27 cellular contexts compared by ENCODE assay signal in genomic region chr2:168910330-168910729, GRCh38. TPM values are rescaled to one million over a fixed set of nuclear protein-coding genes. Genes with fewer than 3 reads are reported as not detected.
DNase-seq lines count a peak whose midpoint lies in the region; ATAC-seq, FAIRE-seq and TF ChIP-seq lines count a peak whose summit lies in the region.
"Had no signal": no experiment of that assay in that cellular context is flagged by ENCODE, and none has a peak within 500 bp of the region (broad histone marks: within the 10 kb centered on the region; RNA-seq: fewer than 3 reads in every experiment).

No MANE protein-coding gene starts in this region.

- CTCF ChIA-PET in H1 (lab: Charles Lee; ENCODE audit: partially characterized antibody) = interaction anchor here (0.7 to 1.3 kb wide), 2 partner anchors 11 to 204 kb away, joined by 3 to 6 read pairs; no protein-coding TSS in a partner anchor

- H3K9me3 ChIP-seq in H1 (ENCODE audit: insufficient read depth in 2 of 2, low read depth in 1 of 2, low read length in 1 of 2) (peaks cover under 1% of the 10 kb centered on the region in 2 experiments; a peak in 3 of 4 replicates), body of pancreas (no peaks in the 10 kb centered on the region), ovary (no peaks in the 10 kb centered on the region)
- H3K9me3 ChIP-seq: BE2C had no signal

- 83% methylated on average over 5 of the region's 5 CpGs; no CpG with 5 or more reads in 1 of the 2 experiments for WGBS in H1 (ENCODE audit: extremely low coverage in 1 of 2, insufficient coverage in 1 of 2, insufficient read length in 1 of 2, insufficient replicate concordance in 2 of 2, low coverage in 1 of 2, low lambda C conversion rate in 2 of 2, missing lambda C conversion rate in 1 of 2), 2 experiments
- 70 to 78% methylated on average over 5 of the region's 5 CpGs for WGBS in body of pancreas, 2 donors
- 77 to 81% (median 81%) methylated on average over 5 of the region's 5 CpGs for WGBS in ovary, 3 donors

- H3K56ac ChIP-seq in H1 (replicated peaks; ENCODE audit: insufficient read length, low read depth, low read length) = no peak overlapping the region

- H4K20me1 ChIP-seq in H1 (replicated peaks in 1 of 2; ENCODE audit: control insufficient read depth in 1 of 2, insufficient read depth in 2 of 2, low read length in 2 of 2) = no peaks in the 10 kb centered on the region

- H4K5ac ChIP-seq in H1 (ENCODE audit: insufficient read length, low read depth, low read length) = no peak overlapping the region

- TF ChIP-seq RAD21 in H1 (IDR thresholded peaks at IDR 0.05 in 1 of 2, conservative IDR thresholded peaks at IDR 0.05 in 1 of 2; ENCODE audit: low read depth in 2 of 2, low read length in 2 of 2) = no peak

- H2AK5ac ChIP-seq in H1 (ENCODE audit: low read depth, low read length) = no peak overlapping the region

- H3K23ac ChIP-seq in H1 (ENCODE audit: insufficient read length) = no peak overlapping the region

- H3K27ac ChIP-seq in H1 (ENCODE audit: low read depth, low read length) = no peak overlapping the region
- no peak overlapping the region for H3K27ac ChIP-seq in body of pancreas
- H3K27ac ChIP-seq in ovary = no peak overlapping the region

- no peak overlapping the region for H4K8ac ChIP-seq in H1 (ENCODE audit: extremely low read depth, insufficient read depth, low read length)

- H3K9ac ChIP-seq in H1 (replicated peaks in 1 of 4; ENCODE audit: extremely low read depth in 1 of 4, low read depth in 3 of 4, low read length in 3 of 4) = no peak overlapping the region

- peak overlapping the region; percentile 23; the same call in 1 of the 2 replicates for H2BK20ac ChIP-seq in H1 (ENCODE audit: low read length)

- H3K4me2 ChIP-seq in H1 (ENCODE audit: insufficient read depth in 1 of 2, low read depth in 2 of 2, low read length in 2 of 2) = no peak overlapping the region

- peaks cover 12 to 31% (median 30%) of the 10 kb centered on the region in 4 experiments for H3K4me1 ChIP-seq in H1 (replicated peaks in 1 of 4; ENCODE audit: control insufficient read depth in 3 of 4, insufficient read depth in 4 of 4, low read length in 3 of 4)
- peaks cover 8% of the 10 kb centered on the region for H3K4me1 ChIP-seq in body of pancreas
- peaks cover 2% of the 10 kb centered on the region for H3K4me1 ChIP-seq in ovary (ENCODE audit: insufficient read depth)
- H3K4me1 ChIP-seq: BE2C had no signal

- H3K23me2 ChIP-seq in H1 (ENCODE audit: low read depth, low read length) = no peaks in the 10 kb centered on the region

- no peak for TF ChIP-seq EP300 in H1 (IDR thresholded peaks at IDR 0.05; ENCODE audit: borderline replicate concordance in 1 of 2, low read depth in 2 of 2, low read length in 2 of 2)
- no peak for TF ChIP-seq EP300 in ovary (IDR thresholded peaks at IDR 0.05)

- TF ChIP-seq POLR2A in H1 (IDR thresholded peaks at IDR 0.05; ENCODE audit: control extremely low read depth in 1 of 2, low read depth in 2 of 2, low read length in 2 of 2) = no peak
- TF ChIP-seq POLR2A in body of pancreas (IDR thresholded peaks at IDR 0.05) = no peak
- TF ChIP-seq POLR2A in ovary (IDR thresholded peaks at IDR 0.05) = no peak

- POLR2A ChIA-PET in H1 (lab: Charles Lee; ENCODE audit: partially characterized antibody) = no interaction called here

- DNase-seq in NCI-H82 (lab: John Stamatoyannopoulos, UW) (peak; percentile 49), NCI-H82 treated with DMSO at 0.1 percent for 48 hours (lab: John Stamatoyannopoulos, UW; ENCODE audit: unreplicated experiment) (no peak), NCI-H446 (lab: John Stamatoyannopoulos, UW) (peak; percentile 30 to 49), H1 (ENCODE audit: low read depth in 1 of 2, low spot score in 2 of 2) (no peak), body of pancreas (no peak), ovary (no peak), NCI-H1092 (lab: John Stamatoyannopoulos, UW) (no peak)
- DNase-seq: BE2C; CD4-positive, alpha-beta T cell; DMS53; EL; IMR-90; NCI-H1436; NCI-H2029 treated with DMSO at 0.1 percent for 48 hours; NCI-H226; NCI-H774; PC-3; RPMI8226; SHP77 treated with DMSO at 0.1 percent for 48 hours; T-cell had no signal

- intact Hi-C loops in body of pancreas (cut with DNase I) (loop anchor here (10.0 kb wide), 1 partner anchor 136 kb away; no protein-coding TSS in a partner anchor), ovary (cut with DNase I) (loop anchor here in 3 of 4 donors (10.0 kb wide), 2 partner anchors 136 to 566 kb away; no protein-coding TSS in a partner anchor)

- no peaks in the 10 kb centered on the region for H3K79me1 ChIP-seq in H1 (ENCODE audit: low read depth, low read length)

- H3K14ac ChIP-seq in H1 (ENCODE audit: insufficient read length) = no peak overlapping the region

- TF ChIP-seq CTCF in H1 (IDR thresholded peaks at IDR 0.05; ENCODE audit: control extremely low read depth in 1 of 3, insufficient read depth in 1 of 3, low read depth in 1 of 3, low read length in 3 of 3) (no peak), body of pancreas (IDR thresholded peaks at IDR 0.05) (no peak), ovary (IDR thresholded peaks at IDR 0.05) (no peak)

- H2AFZ ChIP-seq in H1 (ENCODE audit: low read length) = no peak overlapping the region

- no peaks in the 10 kb centered on the region for H3K79me2 ChIP-seq in H1 (ENCODE audit: control insufficient read depth in 1 of 2, insufficient read depth in 2 of 2, low read length in 2 of 2)

- peaks cover 0 to 2% (median under 1%) of the 10 kb centered on the region in 4 experiments; a peak in 2 of 7 replicates for H3K27me3 ChIP-seq in H1 (replicated peaks in 1 of 4; ENCODE audit: control insufficient read depth in 3 of 4, extremely low read depth in 1 of 4, insufficient read depth in 3 of 4, low read length in 3 of 4)
- no peaks in the 10 kb centered on the region for H3K27me3 ChIP-seq in body of pancreas
- no peaks in the 10 kb centered on the region for H3K27me3 ChIP-seq in ovary
- H3K27me3 ChIP-seq: BE2C had no signal

- no peaks in the 10 kb centered on the region for H3K36me3 ChIP-seq in H1 (ENCODE audit: control insufficient read depth in 2 of 4, insufficient read depth in 4 of 4, low read length in 3 of 4)
- no peaks in the 10 kb centered on the region for H3K36me3 ChIP-seq in body of pancreas (replicated peaks in 1 of 2; ENCODE audit: insufficient read depth in 1 of 2, low read depth in 2 of 2)
- H3K36me3 ChIP-seq in ovary = no peaks in the 10 kb centered on the region
- H3K36me3 ChIP-seq: BE2C had no signal

- ATAC-seq in body of pancreas = no peak
- ATAC-seq: PC-3, SK-N-SH treated with all-trans-retinoic acid at 6 μM for 48 hours, T-cell had no signal

- no peak overlapping the region for H3K4ac ChIP-seq in H1 (replicated peaks; ENCODE audit: insufficient read length, low read depth, low read length)

- peak overlapping the region; percentile 3 for H4K91ac ChIP-seq in H1 (replicated peaks; ENCODE audit: insufficient read length, low read length)

- no peak overlapping the region for H2BK5ac ChIP-seq in H1 (ENCODE audit: low read depth, low read length)

- H2BK15ac ChIP-seq in H1 (ENCODE audit: low read length) = no peak overlapping the region

- no peak overlapping the region for H2BK120ac ChIP-seq in H1 (replicated peaks; ENCODE audit: low read depth, low read length)

- H2BK12ac ChIP-seq in H1 (ENCODE audit: low read depth, low read length) = no peak overlapping the region; the same call in 1 of the 2 replicates

- H3K4me3 ChIP-seq in H1 (ENCODE audit: extremely low read depth in 1 of 4, insufficient read depth in 2 of 4, low read depth in 3 of 4, low read length in 4 of 4) = no peak overlapping the region
- no peak overlapping the region for H3K4me3 ChIP-seq in body of pancreas
- H3K4me3 ChIP-seq in ovary = no peak overlapping the region

- no peak for FAIRE-seq in H1 (lab: Jason Lieb, UNC)
- FAIRE-seq: GM12891, GM18507, H54 had no signal

- no peak overlapping the region for H3K18ac ChIP-seq in H1 (ENCODE audit: extremely low read depth, low read length)

TF ChIP-seq in H1, 55 proteins besides CTCF, POLR2A, EP300 and RAD21:
- TF ChIP-seq CBX5 (IDR thresholded peaks at IDR 0.05; ENCODE audit: low read depth, low read length) (no peak), TAF1 (IDR thresholded peaks at IDR 0.05; ENCODE audit: low read depth, low read length) (no peak), SIRT6 (IDR thresholded peaks at IDR 0.05; ENCODE audit: low read length) (no peak), ZNF274 (IDR thresholded peaks at IDR 0.05; ENCODE audit: borderline replicate concordance, extremely low read depth, low read length) (no peak), CREB1 (IDR thresholded peaks at IDR 0.05) (no peak), RXRA (IDR thresholded peaks at IDR 0.05; ENCODE audit: insufficient read depth, low read depth, low read length) (no peak), BACH1 (IDR thresholded peaks at IDR 0.05; ENCODE audit: low read length) (no peak)

RNA-seq across cellular contexts. Expression of gene G6PC2, which starts 9.2 kb away (rescaled TPM):
- total RNA-seq in H1 (2021; fragmentation: NEBNext Ultra II Directional; extraction: Animal tissue kit (Norgen Biotek cat#: 25700)) = not detected in 2 replicates
- polyA plus RNA-seq in H1 (2011; rRNA removed) = not detected in 2 replicates
- polyA plus RNA-seq in H1 (2011; cell fraction: cytosol; rRNA removed) = not detected
- polyA plus RNA-seq in H1 (2011; cell fraction: nucleus; rRNA removed) = not detected
- not detected in 4 replicates for polyA plus RNA-seq in H1 (2012, experiment 1 of 2)
- not detected for polyA plus RNA-seq in H1 (2012, experiment 2 of 2)
- polyA plus RNA-seq in H1 (2013, experiment 1 of 2) = not detected
- not detected for polyA plus RNA-seq in H1 (2013, experiment 2 of 2)
- polyA minus RNA-seq in H1 (2011; rRNA and poly(A)+ RNA removed) = not detected in 2 replicates
- not detected for polyA minus RNA-seq in H1 (2011; cell fraction: cytosol; rRNA and poly(A)+ RNA removed)
- polyA minus RNA-seq in H1 (2011; cell fraction: nucleus; rRNA and poly(A)+ RNA removed) = not detected
- 10 to 100 TPM; 21.3 to 35.3 TPM for total RNA-seq in body of pancreas
- total RNA-seq in ovary = under 1 TPM in 1 of 7 donors, not detected in 6; 0.57 TPM
- not detected for polyA plus RNA-seq in ovary
- total RNA-seq: A172; CD4-positive, alpha-beta T cell; HT-29; IMR-90; M059J; PC-3; T-cell had no signal
- polyA plus RNA-seq: IMR-90 had no signal

RNA-seq across cellular contexts. Expression of gene SPC25, which starts 20.1 kb away (rescaled TPM):
- 34.7 and 35.8 TPM in 2 replicates for total RNA-seq in H1 (2021; fragmentation: NEBNext Ultra II Directional; extraction: Animal tissue kit (Norgen Biotek cat#: 25700))
- polyA plus RNA-seq in H1 (2011; rRNA removed) (12.3 and 21.0 TPM in 2 replicates), ovary (1 to 10 TPM in 1 of 2 donors, under 1 TPM in 1; 0.85 to 1.3 TPM)
- polyA plus RNA-seq in H1 (2011; cell fraction: cytosol; rRNA removed) = 16.7 TPM
- 3.1 TPM for polyA plus RNA-seq in H1 (2011; cell fraction: nucleus; rRNA removed)
- polyA plus RNA-seq in H1 (2012, experiment 1 of 2) = 19.5 to 33.3 TPM (median 20.8 TPM) in 4 replicates
- 16.2 TPM for polyA plus RNA-seq in H1 (2012, experiment 2 of 2)
- polyA plus RNA-seq in H1 (2013, experiment 1 of 2) = 32.0 TPM
- polyA plus RNA-seq in H1 (2013, experiment 2 of 2) = 31.6 TPM
- polyA minus RNA-seq in H1 (2011; rRNA and poly(A)+ RNA removed) = 9.9 and 11.0 TPM in 2 replicates
- 9.2 TPM for polyA minus RNA-seq in H1 (2011; cell fraction: cytosol; rRNA and poly(A)+ RNA removed)
- polyA minus RNA-seq in H1 (2011; cell fraction: nucleus; rRNA and poly(A)+ RNA removed) = 17.9 TPM
- total RNA-seq in body of pancreas (not detected), ovary (1 to 10 TPM in 2 of 7 donors, under 1 TPM in 5; 0.34 to 2.4 (median 0.66) TPM)

Comparison
In these comparisons a context has a peak if more than half of its experiments do, and no peak if none do; other contexts are left out.
1. DNase-seq: peak in NCI-H82 (single experiment) and NCI-H446 (2 of 2); none in NCI-H82 treated with DMSO at 0.1 percent for 48 hours (single experiment), H1 (0 of 2), body of pancreas (0 of 4), ovary (0 of 5) and NCI-H1092 (single experiment).
2. RNA of gene G6PC2, which starts 9.2 kb away (total RNA-seq): 21.3 to 35.3 TPM in body of pancreas; not detected in H1 and 0.57 TPM in ovary; every median in the first group is over 10 times any median in the second.
3. RNA of gene SPC25, which starts 20.1 kb away (total RNA-seq): 34.7 to 35.8 TPM in H1; 0.34 to 2.4 TPM in ovary and not detected in body of pancreas; every median in the first group is over 10 times any median in the second.